9 cellular contexts compared by ENCODE assay signal in genomic region chr2:224764565-224765236, GRCh38. TPM values are rescaled to one million over a fixed set of nuclear protein-coding genes. Genes with fewer than 3 reads are reported as not detected.
DNase-seq lines count a peak whose midpoint lies in the region; ATAC-seq and TF ChIP-seq lines count a peak whose summit lies in the region.
"Had no signal": no experiment of that assay in that cellular context is flagged by ENCODE, and none has a peak within 500 bp of the region (broad histone marks: within the 10 kb centered on the region; RNA-seq: fewer than 3 reads in every experiment).

No MANE protein-coding gene starts in this region.

- DNase-seq in GM12865 (ENCODE audit: low read depth) (peak; percentile 24), NCI-H526 (lab: John Stamatoyannopoulos, UW) (no peak), DMS153 treated with DMSO at 0.1 percent for 48 hours (lab: John Stamatoyannopoulos, UW; ENCODE audit: unreplicated experiment) (no peak), glomerular visceral epithelial cell (ENCODE audit: extremely low spot score) (no peak), NCI-H187 (lab: John Stamatoyannopoulos, UW) (no peak)
- DNase-seq in activated CD4-positive, alpha-beta memory T cell treated with anti-CD3 and anti-CD28 coated beads, Interleukin-2, amount 10 ng/mL, durations not matched to agents 7 days and 5 days, result no peak

- no peak for TF ChIP-seq CTCF in GM12865 (IDR thresholded peaks at IDR 0.05; ENCODE audit: insufficient read depth, low read depth, low read length, missing control alignments)

- peaks cover 12% of the 10 kb centered on the region for H3K4me1 Mint-ChIP-seq in activated CD4-positive, alpha-beta memory T cell treated with anti-CD3 and anti-CD28 coated beads, Interleukin-2, amount 10 ng/mL, durations not matched to agents 7 days and 5 days

- peaks cover 97% of the 10 kb centered on the region for H3K36me3 Mint-ChIP-seq in activated CD4-positive, alpha-beta memory T cell treated with anti-CD3 and anti-CD28 coated beads, Interleukin-2, amount 10 ng/mL, durations not matched to agents 7 days and 5 days (ENCODE audit: low read depth)

- H3K9me3 Mint-ChIP-seq in activated CD4-positive, alpha-beta memory T cell treated with anti-CD3 and anti-CD28 coated beads, Interleukin-2, amount 10 ng/mL, durations not matched to agents 7 days and 5 days, result peaks cover 16% of the 10 kb centered on the region

- CTCF ChIA-PET in activated CD4-positive, alpha-beta memory T cell treated with anti-CD3 and anti-CD28 coated beads, Interleukin-2, amount 10 ng/mL, durations not matched to agents 7 days and 5 days (lab: Charles Lee), result no interaction called here

- ATAC-seq in GM19351 (IDR thresholded peaks at IDR 0.05; ENCODE audit: unreplicated experiment) (peak; percentile 77), HG03025 (IDR thresholded peaks at IDR 0.05; ENCODE audit: low FRiP score, unreplicated experiment) (peak; percentile 77)

- POLR2A ChIA-PET in activated CD4-positive, alpha-beta memory T cell treated with anti-CD3 and anti-CD28 coated beads, Interleukin-2, amount 10 ng/mL, durations not matched to agents 7 days and 5 days (lab: Charles Lee), result no interaction called here

- H3K4me3 Mint-ChIP-seq in activated CD4-positive, alpha-beta memory T cell treated with anti-CD3 and anti-CD28 coated beads, Interleukin-2, amount 10 ng/mL, durations not matched to agents 7 days and 5 days, result no peak overlapping the region

- peak overlapping the region; percentile 40 for H3K27ac Mint-ChIP-seq in activated CD4-positive, alpha-beta memory T cell treated with anti-CD3 and anti-CD28 coated beads, Interleukin-2, amount 10 ng/mL, durations not matched to agents 7 days and 5 days

- no peaks in the 10 kb centered on the region for H3K27me3 Mint-ChIP-seq in activated CD4-positive, alpha-beta memory T cell treated with anti-CD3 and anti-CD28 coated beads, Interleukin-2, amount 10 ng/mL, durations not matched to agents 7 days and 5 days

- H3K4me3 ChIP-seq in GM12865 (ENCODE audit: low read depth, low read length), result no peak overlapping the region

RNA-seq across cellular contexts. Expression of gene CCDC195, which starts 48.5 kb away (rescaled TPM):
- not detected for total RNA-seq in activated CD4-positive, alpha-beta memory T cell treated with anti-CD3 and anti-CD28 coated beads, Interleukin-2, amount 10 ng/mL, durations not matched to agents 7 days and 5 days
- total RNA-seq: lung microvascular endothelial cell had no signal
